1 cellular context compared by ENCODE assay signal in genomic region chr2:74007120-74007519, GRCh38.
TF ChIP-seq lines count a peak whose summit lies in the region.

No MANE protein-coding gene starts in this region.

TF ChIP-seq in IMR-90, 13 proteins besides CTCF, POLR2A, EP300 and RAD21 (continued from another document):
- no peak for TF ChIP-seq ELK1 (IDR thresholded peaks at IDR 0.05; ENCODE audit: borderline replicate concordance, low read depth, low read length)
